Comparison of ENCODE assay signal across 1 cellular context in genomic region chr17:44830359-44831269, GRCh38.
TF ChIP-seq lines count a peak whose summit lies in the region.

No MANE protein-coding gene starts in this region.

TF ChIP-seq in H1, 55 proteins besides CTCF, POLR2A, EP300 and RAD21 (continued from another document):
- TF ChIP-seq SIRT6 (IDR thresholded peaks at IDR 0.05; ENCODE audit: low read length) (no peak), CEBPB (IDR thresholded peaks at IDR 0.05; ENCODE audit: low read depth, low read length) (no peak), BCL11A (IDR thresholded peaks at IDR 0.05; ENCODE audit: low read depth in 2 of 2, low read length in 2 of 2) (no peak), RBBP5 (IDR thresholded peaks at IDR 0.05; ENCODE audit: borderline replicate concordance, low read depth, low read length) (no peak; the same call in none of the 2 replicates), POLR2AphosphoS5 (IDR thresholded peaks at IDR 0.05; ENCODE audit: low read depth, low read length) (peak; percentile 49; the same call in 1 of the 2 replicates), USF2 (IDR thresholded peaks at IDR 0.05; ENCODE audit: low read length) (no peak), EZH2 (IDR thresholded peaks at IDR 0.05; ENCODE audit: low read depth, low read length, severe bottlenecking) (no peak), YY1 (IDR thresholded peaks at IDR 0.05; ENCODE audit: low read depth, low read length) (no peak), SRF (IDR thresholded peaks at IDR 0.05; ENCODE audit: low read depth, low read length) (no peak), CHD2 (IDR thresholded peaks at IDR 0.05; ENCODE audit: low read length) (no peak), CHD1 (IDR thresholded peaks at IDR 0.05; ENCODE audit: low read depth, low read length) (no peak), NANOG (IDR thresholded peaks at IDR 0.05; ENCODE audit: insufficient read depth, low read depth, low read length, poor library complexity, severe bottlenecking) (no peak), TBP (IDR thresholded peaks at IDR 0.05; ENCODE audit: low read depth, low read length) (peak; percentile 48; the same call in 1 of the 2 replicates), SP2 (IDR thresholded peaks at IDR 0.05; ENCODE audit: low read length) (no peak), HDAC2 (IDR thresholded peaks at IDR 0.05; ENCODE audit: borderline replicate concordance in 1 of 2, low read depth in 2 of 2, low read length in 2 of 2) (peak; percentile 88; a peak in 3 of 4 replicates), BACH1 (IDR thresholded peaks at IDR 0.05; ENCODE audit: low read length) (peak; percentile 94), RNF2 (IDR thresholded peaks at IDR 0.05; ENCODE audit: borderline replicate concordance, low read depth, low read length, missing control alignments, poor library complexity, severe bottlenecking) (no peak), SAP30 (IDR thresholded peaks at IDR 0.05; ENCODE audit: insufficient read depth, insufficient replicate concordance, low read length) (no peak), SIX5 (IDR thresholded peaks at IDR 0.05; ENCODE audit: low read depth, low read length) (no peak), JUND (IDR thresholded peaks at IDR 0.05; ENCODE audit: low read length) (0 out of 2 replicates have a peak, but pooled peaks have one; percentile 10), CHD7 (IDR thresholded peaks at IDR 0.05; ENCODE audit: insufficient replicate concordance, low read length) (peak; percentile 70), FOSL1 (IDR thresholded peaks at IDR 0.05; ENCODE audit: insufficient read depth, low read depth, low read length) (no peak), EGR1 (IDR thresholded peaks at IDR 0.05; ENCODE audit: borderline replicate concordance, low read depth, low read length) (no peak), CTBP2 (IDR thresholded peaks at IDR 0.05; ENCODE audit: borderline replicate concordance, insufficient read depth, insufficient read length, low read length) (no peak), SIN3A (conservative IDR thresholded peaks at IDR 0.05 in 1 of 2, IDR thresholded peaks at IDR 0.05 in 1 of 2; ENCODE audit: low read depth in 1 of 2, low read length in 2 of 2) (0 out of 4 replicates have a peak, but pooled peaks of 1 of the 2 experiments have one; percentile 6), TCF12 (IDR thresholded peaks at IDR 0.05; ENCODE audit: low read depth, low read length) (no peak), GTF2F1 (IDR thresholded peaks at IDR 0.05; ENCODE audit: borderline replicate concordance, low read depth, low read length) (no peak), KDM1A (IDR thresholded peaks at IDR 0.05; ENCODE audit: borderline replicate concordance, low read length) (no peak; the same call in 1 of the 2 replicates), SP1 (IDR thresholded peaks at IDR 0.05; ENCODE audit: low read depth, low read length) (peak; percentile 16; the same call in 1 of the 2 replicates), TEAD4 (IDR thresholded peaks at IDR 0.05; ENCODE audit: low read depth, low read length) (no peak), PHF8 (conservative IDR thresholded peaks at IDR 0.05; ENCODE audit: low read depth, low read length) (peak; percentile 70), ASH2L (IDR thresholded peaks at IDR 0.05; ENCODE audit: low read length) (peak; percentile 7), CBX5 (IDR thresholded peaks at IDR 0.05; ENCODE audit: low read depth, low read length) (no peak), CREB1 (IDR thresholded peaks at IDR 0.05) (no peak), TAF7 (optimal IDR thresholded peaks at IDR 0.05; ENCODE audit: borderline replicate concordance, low read depth, low read length) (no peak), CBX8 (IDR thresholded peaks at IDR 0.05; ENCODE audit: borderline replicate concordance, low read depth, low read length) (no peak), SP4 (IDR thresholded peaks at IDR 0.05; ENCODE audit: low read length) (no peak), KDM5A (IDR thresholded peaks at IDR 0.05; ENCODE audit: low read length) (no peak), TAF1 (IDR thresholded peaks at IDR 0.05; ENCODE audit: low read depth, low read length) (0 out of 2 replicates have a peak, but pooled peaks have one; percentile 48), MAFK (IDR thresholded peaks at IDR 0.05; ENCODE audit: low read depth, low read length) (no peak), KDM4A (IDR thresholded peaks at IDR 0.05; ENCODE audit: low read depth, low read length, severe bottlenecking) (peak; percentile 35), SUZ12 (IDR thresholded peaks at IDR 0.05; ENCODE audit: low read length) (peak; percentile 39; the same call in 1 of the 2 replicates), RXRA (IDR thresholded peaks at IDR 0.05; ENCODE audit: insufficient read depth, low read depth, low read length) (no peak), BRCA1 (IDR thresholded peaks at IDR 0.05; ENCODE audit: low read depth, low read length) (no peak), HDAC6 (IDR thresholded peaks at IDR 0.05; ENCODE audit: low read depth, low read length) (no peak)
